ENCODE assay signal across 13 cellular contexts in genomic region chr2:30427606-30428005, GRCh38.
"Had no signal": no experiment of that assay in that cellular context is flagged by ENCODE, and none has a peak within 500 bp of the region (broad histone marks: within the 10 kb centered on the region; RNA-seq: fewer than 3 reads in every experiment).

No MANE protein-coding gene starts in this region.

- H3K4me3 ChIP-seq: heart left ventricle, left lung, lung had no signal

- H3K4me3 Mint-ChIP-seq: activated B cell treated with CpG ODN at 0.5 μM for 24 hours; activated CD4-positive, alpha-beta memory T cell treated with anti-CD3 and anti-CD28 coated beads, Interleukin-2, amount 10 ng/mL, durations not matched to agents 7 days and 5 days had no signal

- H2AFZ ChIP-seq: parathyroid adenoma had no signal

- DNase-seq: activated B cell treated with CpG ODN at 0.5 μM for 24 hours; activated CD4-positive, alpha-beta memory T cell treated with anti-CD3 and anti-CD28 coated beads, Interleukin-2, amount 10 ng/mL, durations not matched to agents 7 days and 5 days; activated CD4-positive, alpha-beta T cell treated with anti-CD3 and anti-CD28 coated beads, Interleukin-2, amount 10 ng/mL, durations not matched to agents 24 days and 14 days; cortex of kidney; heart left ventricle; left lung; nucleus accumbens; right cardiac atrium; stimulated activated CD4-positive, alpha-beta T cell treated with anti-CD3 and anti-CD28 coated beads, Interleukin-4, amount 100 ng/mL, for 24 hours; stimulated activated naive CD8-positive, alpha-beta T cell treated with anti-CD3 and anti-CD28 coated beads, Interleukin-15, Interleukin-2, amounts not matched to agents 100 U/mL and 50 U/mL, for 24 hours had no signal

- H3K27ac Mint-ChIP-seq: activated B cell treated with CpG ODN at 0.5 μM for 24 hours; activated CD4-positive, alpha-beta memory T cell treated with anti-CD3 and anti-CD28 coated beads, Interleukin-2, amount 10 ng/mL, durations not matched to agents 7 days and 5 days had no signal

- H3K27me3 ChIP-seq: heart left ventricle, left lung had no signal

- H3K9me3 Mint-ChIP-seq: activated B cell treated with CpG ODN at 0.5 μM for 24 hours; activated CD4-positive, alpha-beta memory T cell treated with anti-CD3 and anti-CD28 coated beads, Interleukin-2, amount 10 ng/mL, durations not matched to agents 7 days and 5 days had no signal

- H3K27me3 Mint-ChIP-seq: activated B cell treated with CpG ODN at 0.5 μM for 24 hours; activated CD4-positive, alpha-beta memory T cell treated with anti-CD3 and anti-CD28 coated beads, Interleukin-2, amount 10 ng/mL, durations not matched to agents 7 days and 5 days; activated CD4-positive, alpha-beta T cell treated with anti-CD3 and anti-CD28 coated beads, Interleukin-2, amount 10 ng/mL, durations not matched to agents 24 days and 14 days had no signal

- H3K9me3 ChIP-seq: heart left ventricle, left lung had no signal

- H3K27ac ChIP-seq: epithelial cell of prostate, heart left ventricle, left lung, parathyroid adenoma had no signal

- H3K4me1 ChIP-seq: parathyroid adenoma had no signal

- H3K36me3 ChIP-seq: heart left ventricle, left lung had no signal

- H3K79me2 ChIP-seq: parathyroid adenoma had no signal

- ATAC-seq: heart left ventricle; left lung; right cardiac atrium; stimulated activated naive CD8-positive, alpha-beta T cell treated with anti-CD3 and anti-CD28 coated beads, Interleukin-15, Interleukin-2, amounts not matched to agents 100 U/mL and 50 U/mL, for 24 hours had no signal
